In genomic region chr4:87527446-87528240, GRCh38 we compare ENCODE assay signal across 12 cellular contexts. TPM values are rescaled to one million over a fixed set of nuclear protein-coding genes. Genes with fewer than 3 reads are reported as not detected.
DNase-seq lines count a peak whose midpoint lies in the region; ATAC-seq and TF ChIP-seq lines count a peak whose summit lies in the region.
"Had no signal": no experiment of that assay in that cellular context is flagged by ENCODE, and none has a peak within 500 bp of the region (broad histone marks: within the 10 kb centered on the region; RNA-seq: fewer than 3 reads in every experiment).

No MANE protein-coding gene starts in this region.

- H2BK120ac ChIP-seq in trophoblast cell (ENCODE audit: insufficient read depth, low read length, poor library complexity) = no peak overlapping the region

- H3K27me3 ChIP-seq in A673 (replicated peaks; ENCODE audit: insufficient read depth, low read depth, low read length, poor library complexity) (no peaks in the 10 kb centered on the region), right cardiac atrium (ENCODE audit: control insufficient read depth, insufficient read depth) (no peaks in the 10 kb centered on the region), trophoblast cell (ENCODE audit: insufficient read depth, low read length) (no peaks in the 10 kb centered on the region)

- no peak overlapping the region for H2AK5ac ChIP-seq in trophoblast cell (ENCODE audit: low read length)

- H3K9ac ChIP-seq in trophoblast cell (ENCODE audit: low read length) = no peak overlapping the region

- no peak overlapping the region for H3K23ac ChIP-seq in trophoblast cell (ENCODE audit: low read length)

- H4K91ac ChIP-seq in trophoblast cell (ENCODE audit: low read depth, low read length) = no peak overlapping the region

- no peak overlapping the region for H3K4me3 ChIP-seq in A673 (ENCODE audit: low read depth, low read length, poor library complexity, severe bottlenecking)
- peak overlapping the region in 1 of 2 donors; percentile 16 for H3K4me3 ChIP-seq in cardiac fibroblast (replicated peaks in 1 of 2; ENCODE audit: low read depth in 2 of 2, low read length in 2 of 2)
- peak overlapping the region; percentile 86 for H3K4me3 ChIP-seq in right cardiac atrium (ENCODE audit: low read length)
- no peak overlapping the region for H3K4me3 ChIP-seq in trophoblast cell (ENCODE audit: low read depth, low read length)

- no peaks in the 10 kb centered on the region for H3K79me1 ChIP-seq in trophoblast cell (ENCODE audit: low read length)

- no peak overlapping the region for H2AFZ ChIP-seq in trophoblast cell (ENCODE audit: insufficient read depth, low read length, poor library complexity)

- no peaks in the 10 kb centered on the region for H3K36me3 ChIP-seq in A673 (ENCODE audit: insufficient read depth, low read length, poor library complexity, severe bottlenecking)
- H3K36me3 ChIP-seq in trophoblast cell (ENCODE audit: control insufficient read depth in 1 of 2, insufficient read depth in 2 of 2, low read length in 2 of 2) = no peaks in the 10 kb centered on the region

- no peak overlapping the region for H2BK12ac ChIP-seq in trophoblast cell (ENCODE audit: low read length)

- H3K27ac ChIP-seq in A673 (ENCODE audit: low read depth, low read length, poor library complexity, severe bottlenecking) = peak overlapping the region; percentile 70
- peak overlapping the region; percentile 99 for H3K27ac ChIP-seq in right cardiac atrium (ENCODE audit: low read length)
- no peak overlapping the region for H3K27ac ChIP-seq in trophoblast cell (ENCODE audit: low read depth, low read length)

- no peak overlapping the region for H3K14ac ChIP-seq in trophoblast cell (ENCODE audit: low read length)

- intact Hi-C loops in A673 (cut with micrococcal nuclease; ENCODE audit: unreplicated experiment) = no loop called here
- intact Hi-C loops in right cardiac atrium (cut with DNase I) = no loop called here
- intact Hi-C loops in sciatic nerve (cut with DNase I) = no loop called here

- peaks cover 7% of the 10 kb centered on the region for H3K9me3 ChIP-seq in A673 (ENCODE audit: low read depth, low read length, poor library complexity, severe bottlenecking)
- no peaks in the 10 kb centered on the region for H3K9me3 ChIP-seq in right cardiac atrium (ENCODE audit: control insufficient read depth, low read length)
- H3K9me3 ChIP-seq in trophoblast cell (ENCODE audit: insufficient read depth, low read depth, low read length) = no peaks in the 10 kb centered on the region

- H4K8ac ChIP-seq in trophoblast cell (ENCODE audit: low read depth, low read length) = no peak overlapping the region

- no peak overlapping the region for H3K4me2 ChIP-seq in trophoblast cell (ENCODE audit: low read length)

- TF ChIP-seq CTCF in A673 (conservative IDR thresholded peaks at IDR 0.05; ENCODE audit: low read depth, low read length) = no peak
- no peak for TF ChIP-seq CTCF in cardiac fibroblast (IDR thresholded peaks at IDR 0.05; ENCODE audit: low read depth, low read length)

- ATAC-seq in right cardiac atrium (peak; percentile 51 to 56), sciatic nerve (peak; percentile 47)
- ATAC-seq: stimulated activated naive CD8-positive, alpha-beta T cell treated with anti-CD3 and anti-CD28 coated beads, Interleukin-15, amount 100 ng/mL, for 72 hours had no signal

- POLR2A ChIA-PET in A673 (lab: Charles Lee; ENCODE audit: low non-redundant PET) = no interaction called here

- H2BK5ac ChIP-seq in trophoblast cell (ENCODE audit: low read depth, low read length, poor library complexity) = no peak overlapping the region

- 14% methylated on average over 2 of the region's 2 CpGs for WGBS in right cardiac atrium
- WGBS in trophoblast cell (ENCODE audit: extremely low coverage, insufficient coverage, insufficient read length) = no CpG with 5 or more reads among the region's 2 CpGs

- no peaks in the 10 kb centered on the region for H3K79me2 ChIP-seq in trophoblast cell (ENCODE audit: control insufficient read depth, insufficient read depth, low read length, poor library complexity)

- DNase-seq in A673 (ENCODE audit: low spot score) (peak; percentile 65), cardiac fibroblast (ENCODE audit: low read depth in 2 of 2) (peak; percentile 42 to 73), right cardiac atrium (peak in 1 of 3 donors; percentile 22), sciatic nerve (ENCODE audit: low spot score) (no peak), trophoblast cell (no peak), NOMO-1 treated with DMSO at 0.1 percent for 48 hours (lab: John Stamatoyannopoulos, UW; ENCODE audit: unreplicated experiment) (no peak), D341Med (ENCODE audit: low spot score) (no peak)
- DNase-seq in activated CD4-positive, alpha-beta T cell treated with anti-CD3 and anti-CD28 coated beads for 4 hours = no peak
- DNase-seq: activated T-cell treated with anti-CD3 and anti-CD28 coated beads, Interleukin-2, amount 50 U/mL, for 48 hours; Kasumi-1; stimulated activated CD4-positive, alpha-beta T cell treated with anti-CD3 and anti-CD28 coated beads, Interleukin-4, amount 100 ng/mL, for 24 hours; stimulated activated naive CD8-positive, alpha-beta T cell treated with anti-CD3 and anti-CD28 coated beads, Interleukin-15, amount 100 ng/mL, for 72 hours had no signal

- CTCF ChIA-PET in A673 (lab: Charles Lee) = no interaction called here

- H3K4me1 ChIP-seq in A673 (ENCODE audit: insufficient read depth, low read length, poor library complexity, severe bottlenecking) = peaks cover 54% of the 10 kb centered on the region
- peaks cover 2% of the 10 kb centered on the region for H3K4me1 ChIP-seq in right cardiac atrium (ENCODE audit: control insufficient read depth, insufficient read depth, low read length)
- H3K4me1 ChIP-seq in trophoblast cell (ENCODE audit: control insufficient read depth in 1 of 2, insufficient read depth in 2 of 2, low read length in 2 of 2) = peaks cover 0 to 3% of the 10 kb centered on the region in 2 experiments

- H3K18ac ChIP-seq in trophoblast cell (ENCODE audit: low read length) = no peak overlapping the region

- no peak overlapping the region for H3K4ac ChIP-seq in trophoblast cell (ENCODE audit: low read depth, low read length)

- H4K12ac ChIP-seq in trophoblast cell (ENCODE audit: low read depth, low read length) = no peak overlapping the region

- BruUV-seq in A673 (replicated peaks; lab: Mats Ljungman, UMichigan) = no TSS peak

RNA-seq across cellular contexts. Expression of gene SPARCL1, which starts 1.5 kb away (rescaled TPM):
- total RNA-seq in A673 (2021) = 1.1 and 1.8 TPM in 2 replicates
- 100 to 1,000 TPM; 343 to 386 (median 355) TPM for total RNA-seq in right cardiac atrium
- 492 TPM for polyA plus RNA-seq in right cardiac atrium
- 441 TPM for total RNA-seq in sciatic nerve
- 4.9 and 5.5 TPM in 2 replicates for polyA plus RNA-seq in trophoblast cell (2013)

Comparison
In these comparisons a context has a peak if more than half of its experiments do, and no peak if none do; other contexts are left out.
1. DNase-seq: peak in A673 (single experiment) and cardiac fibroblast (2 of 2); none in sciatic nerve (single experiment), trophoblast cell (0 of 2), NOMO-1 treated with DMSO at 0.1 percent for 48 hours (single experiment), activated CD4-positive, alpha-beta T cell treated with anti-CD3 and anti-CD28 coated beads for 4 hours (0 of 2) and D341Med (single experiment).
2. RNA of gene SPARCL1, which starts 1.5 kb away (total RNA-seq): 441 TPM in sciatic nerve (single experiment) and 343 to 386 TPM in right cardiac atrium; 1.1 to 1.8 TPM in A673; every median in the first group is over 100 times any median in the second.